In genomic region chr3:53011324-53011723, GRCh38 we compare ENCODE assay signal across 27 cellular contexts.
"Had no signal": no experiment of that assay in that cellular context is flagged by ENCODE, and none has a peak within 500 bp of the region (broad histone marks: within the 10 kb centered on the region; RNA-seq: fewer than 3 reads in every experiment).

No MANE protein-coding gene starts in this region.

- H3K27me3 ChIP-seq: esophagus muscularis mucosa, foreskin keratinocyte, hepatocyte, neural progenitor cell, right atrium auricular region, suprapubic skin, tibial artery had no signal

- H3K27me3 Mint-ChIP-seq: activated naive CD8-positive, alpha-beta T cell; activated T-helper 17 cell treated with anti-CD3 and anti-CD28 coated beads, Interleukin-2, amount 50 U/mL, for 72 hours; stimulated activated naive B cell treated with anti-CD40 and anti-IgM and Interleukin-4, amounts not matched to agents 10 μg/mL and 1 μg/mL and 100 μg/mL, for 72 hours had no signal

- H3K9me3 ChIP-seq: esophagus muscularis mucosa, right atrium auricular region, suprapubic skin, tibial artery had no signal

- H3K4me3 Mint-ChIP-seq: activated naive CD8-positive, alpha-beta T cell; activated T-helper 17 cell treated with anti-CD3 and anti-CD28 coated beads, Interleukin-2, amount 50 U/mL, for 72 hours; mesothelial cell of epicardium; natural killer cell; neural progenitor cell; stimulated activated naive B cell treated with anti-CD40 and anti-IgM and Interleukin-4, amounts not matched to agents 10 μg/mL and 1 μg/mL and 100 μg/mL, for 72 hours had no signal

- ATAC-seq: activated CD4-positive, CD25-positive, alpha-beta regulatory T cell treated with anti-CD3 and anti-CD28 coated beads, Interleukin-2, amount 50 U/mL, for 24 hours; activated T-helper 17 cell treated with anti-CD3 and anti-CD28 coated beads, Interleukin-2, amount 50 U/mL, for 72 hours; foreskin keratinocyte; left cardiac atrium; natural killer cell; stimulated activated naive B cell treated with anti-CD40 and anti-IgM and Interleukin-4, amounts not matched to agents 10 μg/mL and 1 μg/mL and 100 μg/mL, for 72 hours had no signal

- H3K4me1 Mint-ChIP-seq: mesothelial cell of epicardium had no signal

- H3K36me3 Mint-ChIP-seq: mesothelial cell of epicardium, natural killer cell had no signal

- H3K4me3 ChIP-seq: esophagus muscularis mucosa, hepatocyte, neural progenitor cell, right atrium auricular region, smooth muscle cell, suprapubic skin, tibial artery had no signal

- DNase-seq: activated CD4-positive, alpha-beta T cell treated with anti-CD3 and anti-CD28 coated beads for 48 hours; activated CD4-positive, alpha-beta T cell treated with anti-CD3 and anti-CD28 coated beads, Interleukin-2, amount 50 U/mL, for 48 hours; activated CD8-positive, alpha-beta memory T cell treated with anti-CD3 and anti-CD28 coated beads for 24 hours; anterior cingulate cortex; dermis blood vessel endothelial cell; effector CD4-positive, alpha-beta T cell; foreskin keratinocyte; left cardiac atrium; natural killer cell; occipital lobe; stimulated activated CD4-positive, alpha-beta T cell treated with anti-CD3 and anti-CD28 coated beads, Interleukin-1b, Interleukin-23, amount 100 ng/mL, for 48 hours; stimulated activated CD4-positive, alpha-beta T cell treated with anti-CD3 and anti-CD28 coated beads, Interleukin-4, amount 100 ng/mL, for 4 hours; stimulated activated CD8-positive, alpha-beta memory T cell treated with anti-CD3 and anti-CD28 coated beads, Interleukin-4, amount 100 ng/mL, for 48 hours; stimulated activated naive B cell treated with anti-CD40 and anti-IgM and Interleukin-4, amounts not matched to agents 10 μg/mL and 1 μg/mL and 100 μg/mL, for 72 hours; T-helper 9 cell; tibial artery; WERI-Rb-1 had no signal

- H3K9me3 Mint-ChIP-seq: activated T-helper 17 cell treated with anti-CD3 and anti-CD28 coated beads, Interleukin-2, amount 50 U/mL, for 72 hours; mesothelial cell of epicardium; natural killer cell; neural progenitor cell; stimulated activated naive B cell treated with anti-CD40 and anti-IgM and Interleukin-4, amounts not matched to agents 10 μg/mL and 1 μg/mL and 100 μg/mL, for 72 hours had no signal

- H3K27ac ChIP-seq: esophagus muscularis mucosa, foreskin keratinocyte, hepatocyte, neural progenitor cell, right atrium auricular region, suprapubic skin, tibial artery, WERI-Rb-1 had no signal

- H3K27ac Mint-ChIP-seq: activated naive CD8-positive, alpha-beta T cell; activated T-helper 17 cell treated with anti-CD3 and anti-CD28 coated beads, Interleukin-2, amount 50 U/mL, for 72 hours; mesothelial cell of epicardium; neural progenitor cell; stimulated activated naive B cell treated with anti-CD40 and anti-IgM and Interleukin-4, amounts not matched to agents 10 μg/mL and 1 μg/mL and 100 μg/mL, for 72 hours had no signal

- H3K4me1 ChIP-seq: foreskin keratinocyte, tibial artery had no signal

- H3K36me3 ChIP-seq: esophagus muscularis mucosa, neural progenitor cell, right atrium auricular region, suprapubic skin, tibial artery, WERI-Rb-1 had no signal
